Comparison of ENCODE assay signal across 24 cellular contexts in the genomic region with DNA sequence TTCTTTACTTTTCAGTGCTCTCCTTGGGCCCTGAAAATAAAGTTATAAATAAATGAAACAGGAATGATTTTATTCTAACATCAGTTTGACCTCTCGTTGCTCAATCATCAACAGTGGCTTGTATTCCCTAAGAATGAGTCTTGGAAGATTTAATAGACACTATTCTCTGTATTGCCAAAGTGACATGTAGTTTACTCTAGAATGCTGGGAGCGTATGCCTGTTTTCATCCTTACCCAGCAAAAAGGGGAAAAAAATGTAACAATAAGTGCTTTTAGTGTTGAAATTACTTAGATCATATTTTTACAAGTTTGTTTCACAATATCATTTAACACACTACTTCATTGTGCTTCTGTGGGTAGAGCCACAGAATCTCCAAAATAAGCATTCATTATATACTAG.
"Had no signal": no experiment of that assay in that cellular context is flagged by ENCODE, and none has a peak within 500 bp of the region (broad histone marks: within the 10 kb centered on the region; RNA-seq: fewer than 3 reads in every experiment).

No MANE protein-coding gene starts in this region.

- H3K9me3 ChIP-seq: Peyer's patch, SK-N-SH had no signal

- H3K27me3 ChIP-seq: Peyer's patch had no signal

- H3K4me1 ChIP-seq: Peyer's patch had no signal

- H3K27ac ChIP-seq: Peyer's patch had no signal

- ATAC-seq: activated CD8-positive, alpha-beta T cell treated with anti-CD3 and anti-CD28 coated beads, Interleukin-2, amount 10 ng/mL, durations not matched to agents 7 days and 5 days; activated naive CD8-positive, alpha-beta T cell treated with anti-CD3 and anti-CD28 coated beads, Interleukin-2, amount 50 U/mL, for 24 hours; K562; PC-3 had no signal

- H3K4me3 ChIP-seq: K562, Peyer's patch had no signal

- DNase-seq: activated CD4-positive, alpha-beta T cell treated with anti-CD3 and anti-CD28 coated beads, Interleukin-2, amount 10 ng/mL, durations not matched to agents 7 days and 5 days; activated CD4-positive, alpha-beta T cell treated with anti-CD3 and anti-CD28 coated beads, Interleukin-2, amount 50 U/mL, for 48 hours; activated CD8-positive, alpha-beta T cell treated with anti-CD3 and anti-CD28 coated beads, Interleukin-2, amount 10 ng/mL, durations not matched to agents 7 days and 5 days; activated gamma-delta T cell treated with Interleukin-2 at 50 U/mL for 16 hours; activated naive CD4-positive, alpha-beta T cell treated with anti-CD3 and anti-CD28 coated beads for 36 hours; activated naive CD8-positive, alpha-beta T cell treated with anti-CD3 and anti-CD28 coated beads, Interleukin-2, amount 50 U/mL, for 24 hours; activated T-cell treated with anti-CD3 and anti-CD28 coated beads, Interleukin-2, amount 50 U/mL, for 24 hours; anterior cingulate cortex; central memory CD4-positive, alpha-beta T cell; NCI-H1092 treated with DMSO at 0.1 percent for 48 hours; NCI-H146; NCI-H187; NCI-H2029 treated with DMSO at 0.1 percent for 48 hours; NCI-H2107; NCI-H2171; NCI-H510A; NCI-H526; NCI-H748 treated with DMSO at 0.1 percent for 48 hours; NK-92 treated with Interleukin-12 subunit alpha and Interleukin-12 subunit beta, amount 100 ng/mL, for 24 hours; PC-3; Peyer's patch; RPMI8226; SK-N-SH had no signal

- H3K36me3 ChIP-seq: Peyer's patch had no signal
